Comparison of ENCODE assay signal across 25 cellular contexts in the genomic region with DNA sequence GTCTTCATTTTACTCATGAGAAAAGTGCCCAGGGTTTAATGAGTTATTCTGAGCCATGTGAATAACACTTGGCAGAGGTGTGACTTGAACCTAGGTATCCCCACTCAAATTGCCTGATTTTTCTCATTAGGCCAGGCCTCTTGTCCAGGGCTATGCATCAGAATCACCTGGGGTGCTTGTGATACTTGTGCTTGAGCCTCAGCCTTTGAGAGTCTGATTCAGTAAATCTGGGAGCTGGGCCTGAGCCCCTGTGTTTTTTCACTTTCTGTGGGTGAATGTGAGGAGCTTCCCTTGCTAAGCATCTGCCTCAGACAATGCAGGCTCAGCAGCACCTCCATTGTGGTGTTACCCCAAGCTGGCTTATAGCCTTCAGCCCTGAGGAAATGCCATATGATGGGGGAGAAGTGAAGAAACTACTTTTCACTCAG.
DNase-seq lines count a peak whose midpoint lies in the region; ATAC-seq and TF ChIP-seq lines count a peak whose summit lies in the region.
"Had no signal": no experiment of that assay in that cellular context is flagged by ENCODE, and none has a peak within 500 bp of the region (broad histone marks: within the 10 kb centered on the region; RNA-seq: fewer than 3 reads in every experiment).

No MANE protein-coding gene starts in this region.

- H3K27ac ChIP-seq in ascending aorta = no peak overlapping the region
- H3K27ac ChIP-seq: right atrium auricular region, spleen had no signal

- intact Hi-C loops in ascending aorta (cut with DNase I) = no loop called here

- ATAC-seq in GM18867 (IDR thresholded peaks at IDR 0.05; ENCODE audit: unreplicated experiment) (peak; percentile 62), HG02610 (IDR thresholded peaks at IDR 0.05; ENCODE audit: unreplicated experiment) (peak; percentile 57), HG03432 (IDR thresholded peaks at IDR 0.05; ENCODE audit: unreplicated experiment) (peak; percentile 43), HG03354 (IDR thresholded peaks at IDR 0.05; ENCODE audit: poor library complexity, severe bottlenecking, unreplicated experiment) (no peak)
- ATAC-seq: activated CD8-positive, alpha-beta memory T cell treated with anti-CD3 and anti-CD28 coated beads, Interleukin-2, amount 10 ng/mL, durations not matched to agents 7 days and 5 days; activated naive CD4-positive, alpha-beta T cell treated with anti-CD3 and anti-CD28 coated beads, Interleukin-2, amount 50 U/mL, for 72 hours; activated T-helper 17 cell treated with anti-CD3 and anti-CD28 coated beads, Interleukin-2, amount 50 U/mL, for 72 hours; K562; left colon; stimulated activated naive CD8-positive, alpha-beta T cell treated with anti-CD3 and anti-CD28 coated beads, Interleukin-15, Interleukin-2, amounts not matched to agents 100 U/mL and 50 U/mL, for 24 hours had no signal

- no peak for TF ChIP-seq CTCF in ascending aorta (IDR thresholded peaks at IDR 0.05)

- H3K4me3 ChIP-seq in ascending aorta = no peak overlapping the region
- H3K4me3 ChIP-seq: K562, right atrium auricular region, spleen had no signal

- H3K9me3 ChIP-seq in ascending aorta = no peaks in the 10 kb centered on the region
- H3K9me3 ChIP-seq: right atrium auricular region had no signal

- no peak for DNase-seq in ACHN
- no peak for DNase-seq in ascending aorta (ENCODE audit: low spot score in 2 of 2)
- no peak for DNase-seq in amniotic stem cell (lab: John Stamatoyannopoulos, UW)
- DNase-seq: activated CD4-positive, alpha-beta T cell treated with anti-CD3 and anti-CD28 coated beads for 48 hours; activated CD8-positive, alpha-beta memory T cell treated with anti-CD3 and anti-CD28 coated beads, Interleukin-2, amount 10 ng/mL, durations not matched to agents 7 days and 5 days; CD4-positive, alpha-beta T cell; cerebellar nuclear complex; GF-D8; head of caudate nucleus; left colon; mesenchymal stem cell; naive B cell; NCI-H2171; NCI-H524; spleen; stimulated activated CD4-positive, alpha-beta T cell treated with anti-CD3 and anti-CD28 coated beads, Interleukin-4, amount 100 ng/mL, for 1 hour; stimulated activated naive CD8-positive, alpha-beta T cell treated with anti-CD3 and anti-CD28 coated beads, Interleukin-15, Interleukin-2, amounts not matched to agents 100 U/mL and 50 U/mL, for 24 hours had no signal

- no peaks in the 10 kb centered on the region for H3K4me1 ChIP-seq in ascending aorta
- H3K4me1 ChIP-seq: right atrium auricular region, spleen had no signal

- H3K27me3 ChIP-seq in ascending aorta = no peaks in the 10 kb centered on the region
- H3K27me3 ChIP-seq: right atrium auricular region, spleen had no signal

- in situ Hi-C loops in ACHN (cut with HindIII; ENCODE audit: low pct_ligation_motif_present, low pct_unique_long_range_greater_than_20kb, low sequenced_read_pairs) = no loop called here

- H3K36me3 ChIP-seq in ascending aorta = no peaks in the 10 kb centered on the region
- H3K36me3 ChIP-seq: right atrium auricular region, spleen had no signal
